In genomic region chr2:39664898-39665591, GRCh38 we compare ENCODE assay signal across 11 cellular contexts. TPM values are rescaled to one million over a fixed set of nuclear protein-coding genes. Genes with fewer than 3 reads are reported as not detected.
A peak's percentile ranks its signal among the peaks of the same experiment; 100 is the strongest.
DNase-seq lines count a peak whose midpoint lies in the region; ATAC-seq and TF ChIP-seq lines count a peak whose summit lies in the region.
"Had no signal": no experiment of that assay in that cellular context is flagged by ENCODE, and none has a peak within 500 bp of the region (broad histone marks: within the 10 kb centered on the region; RNA-seq: fewer than 3 reads in every experiment).

No MANE protein-coding gene starts in this region.

- no TSS peak for BruUV-seq in OCI-LY7 (replicated peaks; lab: Mats Ljungman, UMichigan)

- H3K27ac ChIP-seq in HUES48 (ENCODE audit: low read depth, low read length) (no peak overlapping the region), OCI-LY7 (ENCODE audit: low read depth, low read length, poor library complexity, severe bottlenecking) (no peak overlapping the region)
- H3K27ac ChIP-seq: spleen had no signal

- no peaks in the 10 kb centered on the region for H3K36me3 ChIP-seq in HUES48 (ENCODE audit: control insufficient read depth, insufficient read depth, low read length)
- H3K36me3 ChIP-seq in iPS-15b (ENCODE audit: control insufficient read depth, insufficient read depth, low read length), result no peaks in the 10 kb centered on the region
- H3K36me3 ChIP-seq in skeletal muscle satellite cell (ENCODE audit: insufficient read depth, low read length), result no peaks in the 10 kb centered on the region
- no peaks in the 10 kb centered on the region for H3K36me3 ChIP-seq in OCI-LY7 (ENCODE audit: insufficient read depth, low read length)
- H3K36me3 ChIP-seq: spleen had no signal

- H3K4me1 Mint-ChIP-seq in activated naive CD8-positive, alpha-beta T cell treated with anti-CD3 and anti-CD28 coated beads, Interleukin-2, amount 50 U/mL, for 24 hours, result peaks cover 8% of the 10 kb centered on the region
- H3K4me1 Mint-ChIP-seq in natural killer cell, result peaks cover 5 to 12% of the 10 kb centered on the region in 2 donors

- H3K9me3 Mint-ChIP-seq in activated naive CD8-positive, alpha-beta T cell treated with anti-CD3 and anti-CD28 coated beads, Interleukin-2, amount 50 U/mL, for 24 hours, result no peaks in the 10 kb centered on the region
- no peaks in the 10 kb centered on the region for H3K9me3 Mint-ChIP-seq in natural killer cell

- CTCF ChIA-PET in OCI-LY7 (lab: Charles Lee; ENCODE audit: unreplicated experiment), result no interaction called here

- H4K20me1 ChIP-seq in OCI-LY7 (ENCODE audit: insufficient read depth, low read length), result no peaks in the 10 kb centered on the region

- H3K4me3 Mint-ChIP-seq in activated naive CD8-positive, alpha-beta T cell treated with anti-CD3 and anti-CD28 coated beads, Interleukin-2, amount 50 U/mL, for 24 hours, result peak overlapping the region; percentile 42
- H3K4me3 Mint-ChIP-seq in natural killer cell, result no peak overlapping the region

- H3K4me2 ChIP-seq in skeletal muscle satellite cell (ENCODE audit: low read length) (peak overlapping the region; percentile 10), OCI-LY7 (ENCODE audit: low read length) (no peak overlapping the region)

- H3K4me3 ChIP-seq in HUES48 (ENCODE audit: low read depth, low read length), result peak overlapping the region; percentile 67
- H3K4me3 ChIP-seq in iPS-15b (ENCODE audit: low read depth, low read length), result peak overlapping the region; percentile 81
- H3K4me3 ChIP-seq in skeletal muscle satellite cell (ENCODE audit: low read length), result no peak overlapping the region
- no peak overlapping the region for H3K4me3 ChIP-seq in OCI-LY7 (ENCODE audit: low read depth, low read length, poor library complexity, severe bottlenecking)

- no peak for DNase-seq in activated naive CD8-positive, alpha-beta T cell treated with anti-CD3 and anti-CD28 coated beads, Interleukin-2, amount 50 U/mL, for 24 hours
- DNase-seq in OCI-LY7 (ENCODE audit: low spot score), result no peak
- no peak for DNase-seq in natural killer cell
- DNase-seq in NCI-H2081 (lab: John Stamatoyannopoulos, UW), result no peak
- DNase-seq: effector memory CD4-positive, alpha-beta T cell; kidney glomerular epithelial cell; NCI-H2029 had no signal

- no peaks in the 10 kb centered on the region for H3K79me2 ChIP-seq in OCI-LY7 (ENCODE audit: insufficient read depth, low read depth, low read length)

- TF ChIP-seq CTCF in OCI-LY7 (conservative IDR thresholded peaks at IDR 0.05; ENCODE audit: low read length) (no peak), natural killer cell (IDR thresholded peaks at IDR 0.05) (no peak)

- H3K9me3 ChIP-seq in HUES48 (ENCODE audit: control insufficient read depth, insufficient read depth, low read length) (no peaks in the 10 kb centered on the region), iPS-15b (ENCODE audit: control insufficient read depth, insufficient read depth, low read length) (no peaks in the 10 kb centered on the region), skeletal muscle satellite cell (replicated peaks; ENCODE audit: low read length) (no peaks in the 10 kb centered on the region), OCI-LY7 (ENCODE audit: low read length) (no peaks in the 10 kb centered on the region)
- H3K9me3 ChIP-seq: spleen had no signal

- POLR2A ChIA-PET in OCI-LY7 (lab: Charles Lee), result no interaction called here

- H3K27me3 Mint-ChIP-seq in activated naive CD8-positive, alpha-beta T cell treated with anti-CD3 and anti-CD28 coated beads, Interleukin-2, amount 50 U/mL, for 24 hours, result peaks cover 63% of the 10 kb centered on the region
- H3K27me3 Mint-ChIP-seq in natural killer cell (ENCODE audit: low read depth in 2 of 2), result peaks cover 59 to 80% of the 10 kb centered on the region in 2 donors

- H3K27ac Mint-ChIP-seq in activated naive CD8-positive, alpha-beta T cell treated with anti-CD3 and anti-CD28 coated beads, Interleukin-2, amount 50 U/mL, for 24 hours, result no peak overlapping the region
- H3K27ac Mint-ChIP-seq in natural killer cell, result no peak overlapping the region

- H3K9ac ChIP-seq in HUES48 (ENCODE audit: low read depth, low read length) (no peak overlapping the region; the same call in 1 of the 2 replicates), iPS-15b (ENCODE audit: low read depth, low read length) (no peak overlapping the region), skeletal muscle satellite cell (ENCODE audit: low read depth, low read length) (no peak overlapping the region)

- no peaks in the 10 kb centered on the region for H3K36me3 Mint-ChIP-seq in activated naive CD8-positive, alpha-beta T cell treated with anti-CD3 and anti-CD28 coated beads, Interleukin-2, amount 50 U/mL, for 24 hours (ENCODE audit: low read depth)
- H3K36me3 Mint-ChIP-seq in natural killer cell, result peaks cover 7% of the 10 kb centered on the region

- intact Hi-C loops in OCI-LY7 (cut with micrococcal nuclease; ENCODE audit: unreplicated experiment) (no loop called here), natural killer cell (cut with micrococcal nuclease) (no loop called here)

- peaks cover 13% of the 10 kb centered on the region; the same call in 1 of the 2 replicates for H3K4me1 ChIP-seq in HUES48 (ENCODE audit: control insufficient read depth, insufficient read depth, low read length)
- H3K4me1 ChIP-seq in iPS-15b (ENCODE audit: control insufficient read depth, insufficient read depth, low read length), result no peaks in the 10 kb centered on the region
- peaks cover 10% of the 10 kb centered on the region for H3K4me1 ChIP-seq in skeletal muscle satellite cell (ENCODE audit: control insufficient read depth, insufficient read depth, low read length)
- H3K4me1 ChIP-seq in OCI-LY7 (ENCODE audit: insufficient read depth, low read length, poor library complexity, severe bottlenecking), result no peaks in the 10 kb centered on the region

- no peak overlapping the region for H2AFZ ChIP-seq in OCI-LY7 (ENCODE audit: low read length)

- H3K27me3 ChIP-seq in HUES48 (ENCODE audit: control insufficient read depth, insufficient read depth, low read length), result peaks cover 47% of the 10 kb centered on the region
- H3K27me3 ChIP-seq in iPS-15b (ENCODE audit: control insufficient read depth, insufficient read depth, low read length), result peaks cover 55% of the 10 kb centered on the region
- peaks cover 54% of the 10 kb centered on the region for H3K27me3 ChIP-seq in skeletal muscle satellite cell (ENCODE audit: control insufficient read depth, insufficient read depth, low read length)

- H3K9me2 ChIP-seq in OCI-LY7 (ENCODE audit: insufficient read depth, low read length), result no peaks in the 10 kb centered on the region

- ATAC-seq in activated naive CD8-positive, alpha-beta T cell treated with anti-CD3 and anti-CD28 coated beads, Interleukin-2, amount 50 U/mL, for 24 hours, result no peak
- ATAC-seq in natural killer cell, result no peak

RNA-seq across cellular contexts. Expression of gene TMEM178A, which starts 0.7 kb away (rescaled TPM):
- total RNA-seq in skeletal muscle satellite cell (2012; rRNA removed), result 0.87 TPM in 1 of 2 replicates, not detected in the other
- total RNA-seq in OCI-LY7 (2014; rRNA removed; shearing (Covaris generic)), result 0.25 and 0.39 TPM in 2 replicates
- total RNA-seq in OCI-LY7 (2022) (0.38 and 0.52 TPM in 2 replicates), natural killer cell (under 1 TPM in 1 of 3 donors, not detected in 2; 0.21 TPM)

Comparison
In these comparisons a context has a peak if more than half of its experiments do, and no peak if none do; other contexts are left out.
1. H3K4me3 ChIP-seq: peak in HUES48 (single experiment) and iPS-15b (single experiment); none in skeletal muscle satellite cell (single experiment) and OCI-LY7 (single experiment).